In genomic region chr17:40343126-40344119, GRCh38 we compare ENCODE assay signal across 8 cellular contexts. TPM values are rescaled to one million over a fixed set of nuclear protein-coding genes. Genes with fewer than 3 reads are reported as not detected.
DNase-seq lines count a peak whose midpoint lies in the region; ATAC-seq, FAIRE-seq and TF ChIP-seq lines count a peak whose summit lies in the region.

No MANE protein-coding gene starts in this region.

- in situ Hi-C loops in K562 (cut with MboI), result no loop called here

- no peaks in the 10 kb centered on the region for H3K27me3 Mint-ChIP-seq in activated CD8-positive, alpha-beta memory T cell treated with anti-CD3 and anti-CD28 coated beads, Interleukin-2, amount 10 ng/mL, durations not matched to agents 7 days and 5 days

- TSS peak; percentile 43 for BruUV-seq in K562 (replicated peaks; lab: Mats Ljungman, UMichigan)

- H3K4me1 ChIP-seq in K562 (replicated peaks in 1 of 2; ENCODE audit: control insufficient read depth in 2 of 2, insufficient read depth in 2 of 2, low read length in 2 of 2), result peaks cover 49 to 63% of the 10 kb centered on the region in 2 experiments
- H3K4me1 ChIP-seq in lower lobe of right lung, result peaks cover 79% of the 10 kb centered on the region
- H3K4me1 ChIP-seq in tibial artery, result peaks cover 0 to 82% (median 67%) of the 10 kb centered on the region in 4 donors

- ATAC-seq in activated CD8-positive, alpha-beta memory T cell treated with anti-CD3 and anti-CD28 coated beads, Interleukin-2, amount 10 ng/mL, durations not matched to agents 7 days and 5 days, result no peak
- no peak for ATAC-seq in K562
- no peak for ATAC-seq in lower lobe of right lung
- ATAC-seq in GM18505 (IDR thresholded peaks at IDR 0.05; ENCODE audit: unreplicated experiment), result no peak

- intact Hi-C loops in K562 (cut with micrococcal nuclease), result loop anchor here (5.0 kb wide), 1 partner anchor 36 kb away; the partner anchor contains the start of gene RARA
- intact Hi-C loops in lower lobe of right lung (cut with DNase I), result no loop called here
- intact Hi-C loops in tibial artery (cut with DNase I; ENCODE audit: low total_unique reads), result no loop called here

- no peaks in the 10 kb centered on the region for H3K9me1 ChIP-seq in K562 (ENCODE audit: control insufficient read depth, insufficient read depth, low read length)

- no peaks in the 10 kb centered on the region for H3K9me3 Mint-ChIP-seq in activated CD8-positive, alpha-beta memory T cell treated with anti-CD3 and anti-CD28 coated beads, Interleukin-2, amount 10 ng/mL, durations not matched to agents 7 days and 5 days (ENCODE audit: low read depth)

- H3K9me3 ChIP-seq in K562 (replicated peaks; ENCODE audit: control insufficient read depth, insufficient read depth, low read depth, low read length), result no peaks in the 10 kb centered on the region
- H3K9me3 ChIP-seq in lower lobe of right lung, result no peaks in the 10 kb centered on the region
- H3K9me3 ChIP-seq in tibial artery, result no peaks in the 10 kb centered on the region

- TF ChIP-seq CTCF in K562 (IDR thresholded peaks at IDR 0.05 in 2 of 3, conservative IDR thresholded peaks at IDR 0.05 in 1 of 3; ENCODE audit: insufficient read depth in 2 of 3, low read depth in 1 of 3, low read length in 3 of 3), result no peak
- no peak for TF ChIP-seq CTCF in lower lobe of right lung (IDR thresholded peaks at IDR 0.05)
- no peak for TF ChIP-seq CTCF in tibial artery (IDR thresholded peaks at IDR 0.05)

- peak overlapping the region; percentile 91; the same call in 2 of the 3 replicates for H3K27ac ChIP-seq in K562 (ENCODE audit: extremely low read depth, low read depth, low read length)
- H3K27ac ChIP-seq in lower lobe of right lung, result peak overlapping the region; percentile 96
- H3K27ac ChIP-seq in tibial artery, result peak overlapping the region; percentile 96

- H3K9ac ChIP-seq in K562 (ENCODE audit: insufficient read depth in 1 of 2, low read depth in 2 of 2, low read length in 2 of 2), result peak overlapping the region; percentile 70 to 89

- WGBS in K562 (ENCODE audit: insufficient coverage, low coverage, missing lambda C conversion rate), result 52% methylated on average over 15 of the region's 15 CpGs

- no peak overlapping the region for H2AFZ ChIP-seq in K562 (ENCODE audit: low read depth, low read length)

- FAIRE-seq in K562 (lab: Jason Lieb, UNC), result no peak

- H3K4me3 ChIP-seq in K562 (peak overlapping the region; percentile 60), lower lobe of right lung (peak overlapping the region; percentile 92), tibial artery (peak overlapping the region; percentile 70 to 97)

- TF ChIP-seq POLR2A in K562 (conservative IDR thresholded peaks at IDR 0.05) (no peak), GM18505 (IDR thresholded peaks at IDR 0.05; ENCODE audit: borderline replicate concordance, extremely low read depth, insufficient read depth, insufficient read length) (no peak)

- TF ChIP-seq RAD21 in K562 (CRISPR knock-in tag; conservative IDR thresholded peaks at IDR 0.05 in 1 of 2, IDR thresholded peaks at IDR 0.05 in 1 of 2), result no peak

- peaks cover 12% of the 10 kb centered on the region for H3K36me3 Mint-ChIP-seq in activated CD8-positive, alpha-beta memory T cell treated with anti-CD3 and anti-CD28 coated beads, Interleukin-2, amount 10 ng/mL, durations not matched to agents 7 days and 5 days

- DNase-seq in activated CD8-positive, alpha-beta memory T cell treated with anti-CD3 and anti-CD28 coated beads, Interleukin-2, amount 10 ng/mL, durations not matched to agents 7 days and 5 days, result no peak
- DNase-seq in activated CD8-positive, alpha-beta memory T cell treated with anti-CD3 and anti-CD28 coated beads, Interleukin-2, amount 50 U/mL, for 4 hours, result no peak
- DNase-seq in K562 (ENCODE audit: extremely low read depth in 1 of 4, low spot score in 3 of 4) (no peak), lower lobe of right lung (no peak), tibial artery (no peak), NCI-H446 treated with DMSO at 0.1 percent for 48 hours (lab: John Stamatoyannopoulos, UW) (no peak), SW 1271 (lab: John Stamatoyannopoulos, UW) (no peak)

- no peaks in the 10 kb centered on the region; the same call in 1 of the 2 replicates for H4K20me1 ChIP-seq in K562 (replicated peaks; ENCODE audit: control insufficient read depth, insufficient read depth, low read length)

- peak overlapping the region; percentile 41 for H3K4me3 Mint-ChIP-seq in activated CD8-positive, alpha-beta memory T cell treated with anti-CD3 and anti-CD28 coated beads, Interleukin-2, amount 10 ng/mL, durations not matched to agents 7 days and 5 days

- no peaks in the 10 kb centered on the region for H3K27me3 ChIP-seq in K562 (ENCODE audit: control insufficient read depth in 2 of 2, insufficient read depth in 2 of 2, low read length in 2 of 2)
- H3K27me3 ChIP-seq in lower lobe of right lung (ENCODE audit: low read depth), result no peaks in the 10 kb centered on the region
- H3K27me3 ChIP-seq in tibial artery, result no peaks in the 10 kb centered on the region

- POLR2A ChIA-PET in K562 (lab: Yijun Ruan, JAX), result interaction anchor here (0.9 to 1.5 kb wide), 5 partner anchors 11 to 54 kb away, joined by 3 to 5 read pairs (median 3); no protein-coding TSS in a partner anchor

- TF ChIP-seq EP300 in K562 (IDR thresholded peaks at IDR 0.05; ENCODE audit: low read length), result no peak

- H3K36me3 ChIP-seq in K562 (ENCODE audit: control insufficient read depth, insufficient read depth, low read length) (peaks cover 27% of the 10 kb centered on the region; the same call in 1 of the 3 replicates), lower lobe of right lung (peaks cover 7% of the 10 kb centered on the region), tibial artery (peaks cover 0 to 1% (median 0%) of the 10 kb centered on the region in 3 donors)

- CTCF ChIA-PET in activated CD8-positive, alpha-beta memory T cell treated with anti-CD3 and anti-CD28 coated beads, Interleukin-2, amount 10 ng/mL, durations not matched to agents 7 days and 5 days (lab: Charles Lee), result interaction anchor here (1.2 to 4.1 kb wide), 5 partner anchors 9 to 40 kb away, joined by 3 to 21 read pairs (median 16); no protein-coding TSS in a partner anchor
- CTCF ChIA-PET in K562 (lab: Yijun Ruan, JAX; ENCODE audit: low intra/inter-chr PET ratio), result no interaction called here

- H3K79me2 ChIP-seq in K562 (ENCODE audit: control insufficient read depth, insufficient read depth, low read length), result peaks cover 63% of the 10 kb centered on the region

- peaks cover 78% of the 10 kb centered on the region for H3K4me1 Mint-ChIP-seq in activated CD8-positive, alpha-beta memory T cell treated with anti-CD3 and anti-CD28 coated beads, Interleukin-2, amount 10 ng/mL, durations not matched to agents 7 days and 5 days

- H3K4me2 ChIP-seq in K562 (ENCODE audit: insufficient read depth, low read length), result peak overlapping the region; percentile 83

- H3K27ac Mint-ChIP-seq in activated CD8-positive, alpha-beta memory T cell treated with anti-CD3 and anti-CD28 coated beads, Interleukin-2, amount 10 ng/mL, durations not matched to agents 7 days and 5 days, result peak overlapping the region; percentile 7

RNA-seq across cellular contexts. Expression of gene GJD3, which starts 21.1 kb away (rescaled TPM):
- not detected for total RNA-seq in activated CD8-positive, alpha-beta memory T cell treated with anti-CD3 and anti-CD28 coated beads, Interleukin-2, amount 10 ng/mL, durations not matched to agents 7 days and 5 days
- not detected in 2 replicates for total RNA-seq in K562 (2011; cell fraction: chromatin; rRNA removed; ENCODE audit: low replicate concordance)
- total RNA-seq in K562 (2011; cell fraction: nucleolus; rRNA removed), result 0.50 and 0.66 TPM in 2 replicates
- total RNA-seq in K562 (2011; cell fraction: nucleoplasm; rRNA removed), result not detected in 2 replicates
- total RNA-seq in K562 (2014; rRNA removed) (not detected in 2 replicates), K562 (2014; rRNA removed; fragmentation: Illumina TruSeq; extraction: Trizol) (not detected in 2 replicates), K562 (2015; rRNA removed; fragmentation: Illumina TruSeq; extraction: Trizol) (not detected in 2 replicates), K562 (2021) (0.38 TPM in 1 of 2 replicates, not detected in the other), lower lobe of right lung (3.1 TPM)
- polyA plus RNA-seq in K562 (2011; rRNA removed) (not detected in 2 replicates), K562 (2014; fragmentation: Illumina TruSeq; extraction: Trizol) (not detected in 2 replicates), K562 (2014; fragmentation: Nextera tagmentation; extraction: Ambion mirVana) (not detected), K562 (2014; rRNA removed) (0.17 TPM in 1 of 2 replicates, not detected in the other)
- 0.24 TPM in 1 of 2 replicates, not detected in the other for polyA plus RNA-seq in K562 (2011; cell fraction: cytosol; rRNA removed)
- not detected in 2 replicates for polyA plus RNA-seq in K562 (2011; cell fraction: nucleus; rRNA removed)
- polyA plus RNA-seq in K562 (2012), result 0.46 and 2.9 TPM in 2 replicates
- not detected in 2 replicates for polyA minus RNA-seq in K562 (2011; rRNA and poly(A)+ RNA removed)
- polyA minus RNA-seq in K562 (2011; cell fraction: cytosol; rRNA and poly(A)+ RNA removed), result not detected in 2 replicates
- 1.2 TPM in 1 of 2 replicates, not detected in the other for polyA minus RNA-seq in K562 (2011; cell fraction: nucleus; rRNA and poly(A)+ RNA removed)

RNA-seq across cellular contexts. Expression of gene RARA, which starts 34.4 kb away (rescaled TPM):
- total RNA-seq in activated CD8-positive, alpha-beta memory T cell treated with anti-CD3 and anti-CD28 coated beads, Interleukin-2, amount 10 ng/mL, durations not matched to agents 7 days and 5 days, result 10 to 100 TPM; 29.9 to 39.5 TPM
- 7.6 and 15.2 TPM in 2 replicates for total RNA-seq in K562 (2011; cell fraction: chromatin; rRNA removed; ENCODE audit: low replicate concordance)
- 9.7 and 10.0 TPM in 2 replicates for total RNA-seq in K562 (2011; cell fraction: nucleolus; rRNA removed)
- total RNA-seq in K562 (2011; cell fraction: nucleoplasm; rRNA removed), result 5.5 and 6.0 TPM in 2 replicates
- 13.6 and 18.7 TPM in 2 replicates for total RNA-seq in K562 (2014; rRNA removed)
- 5.0 and 7.5 TPM in 2 replicates for total RNA-seq in K562 (2014; rRNA removed; fragmentation: Illumina TruSeq; extraction: Trizol)
- 7.9 and 8.3 TPM in 2 replicates for total RNA-seq in K562 (2015; rRNA removed; fragmentation: Illumina TruSeq; extraction: Trizol)
- 26.2 and 28.0 TPM in 2 replicates for total RNA-seq in K562 (2021)
- polyA plus RNA-seq in K562 (2011; rRNA removed), result 2.7 and 3.5 TPM in 2 replicates
- polyA plus RNA-seq in K562 (2011; cell fraction: cytosol; rRNA removed), result 1.4 and 4.5 TPM in 2 replicates
- polyA plus RNA-seq in K562 (2011; cell fraction: nucleus; rRNA removed), result 4.6 and 15.6 TPM in 2 replicates
- 16.2 and 25.9 TPM in 2 replicates for polyA plus RNA-seq in K562 (2012)
- polyA plus RNA-seq in K562 (2014; fragmentation: Illumina TruSeq; extraction: Trizol), result 24.2 and 25.2 TPM in 2 replicates
- polyA plus RNA-seq in K562 (2014; fragmentation: Nextera tagmentation; extraction: Ambion mirVana), result under 1 TPM; 0.10 TPM
- polyA plus RNA-seq in K562 (2014; rRNA removed), result 12.2 and 13.0 TPM in 2 replicates
- polyA minus RNA-seq in K562 (2011; rRNA and poly(A)+ RNA removed), result 2.8 and 4.2 TPM in 2 replicates
- 9.2 and 9.8 TPM in 2 replicates for polyA minus RNA-seq in K562 (2011; cell fraction: cytosol; rRNA and poly(A)+ RNA removed)
- 3.9 and 4.2 TPM in 2 replicates for polyA minus RNA-seq in K562 (2011; cell fraction: nucleus; rRNA and poly(A)+ RNA removed)
- total RNA-seq in lower lobe of right lung, result 82.6 TPM

RNA-seq across cellular contexts. Expression of gene CDC6, which starts 55.7 kb away (rescaled TPM):
- 100 to 1,000 TPM; 109 to 111 TPM for total RNA-seq in activated CD8-positive, alpha-beta memory T cell treated with anti-CD3 and anti-CD28 coated beads, Interleukin-2, amount 10 ng/mL, durations not matched to agents 7 days and 5 days
- total RNA-seq in K562 (2011; cell fraction: chromatin; rRNA removed; ENCODE audit: low replicate concordance), result 102 and 166 TPM in 2 replicates
- total RNA-seq in K562 (2011; cell fraction: nucleolus; rRNA removed), result 52.6 and 55.5 TPM in 2 replicates
- 82.0 and 95.0 TPM in 2 replicates for total RNA-seq in K562 (2011; cell fraction: nucleoplasm; rRNA removed)
- total RNA-seq in K562 (2014; rRNA removed), result 67.4 and 78.9 TPM in 2 replicates
- total RNA-seq in K562 (2014; rRNA removed; fragmentation: Illumina TruSeq; extraction: Trizol), result 119 and 133 TPM in 2 replicates
- total RNA-seq in K562 (2015; rRNA removed; fragmentation: Illumina TruSeq; extraction: Trizol), result 110 and 112 TPM in 2 replicates
- 121 and 126 TPM in 2 replicates for total RNA-seq in K562 (2021)
- 63.3 and 106 TPM in 2 replicates for polyA plus RNA-seq in K562 (2011; rRNA removed)
- polyA plus RNA-seq in K562 (2011; cell fraction: cytosol; rRNA removed), result 26.5 and 34.3 TPM in 2 replicates
- 33.5 and 41.3 TPM in 2 replicates for polyA plus RNA-seq in K562 (2011; cell fraction: nucleus; rRNA removed)
- polyA plus RNA-seq in K562 (2012), result 67.6 and 73.5 TPM in 2 replicates
- polyA plus RNA-seq in K562 (2014; fragmentation: Illumina TruSeq; extraction: Trizol), result 141 and 150 TPM in 2 replicates
- polyA plus RNA-seq in K562 (2014; fragmentation: Nextera tagmentation; extraction: Ambion mirVana), result 10 to 100 TPM; 29.6 to 55.0 TPM
- 70.5 and 73.4 TPM in 2 replicates for polyA plus RNA-seq in K562 (2014; rRNA removed)
- 64.2 and 81.5 TPM in 2 replicates for polyA minus RNA-seq in K562 (2011; rRNA and poly(A)+ RNA removed)
- polyA minus RNA-seq in K562 (2011; cell fraction: cytosol; rRNA and poly(A)+ RNA removed), result 15.9 and 41.5 TPM in 2 replicates
- polyA minus RNA-seq in K562 (2011; cell fraction: nucleus; rRNA and poly(A)+ RNA removed), result 28.5 and 39.0 TPM in 2 replicates
- total RNA-seq in lower lobe of right lung, result 2.3 TPM

Comparison
In these comparisons a context has a peak if more than half of its experiments do, and no peak if none do; other contexts are left out.
1. RNA of gene CDC6, which starts 55.7 kb away (total RNA-seq): 52.6 to 166 TPM in K562 and 109 to 111 TPM in activated CD8-positive, alpha-beta memory T cell treated with anti-CD3 and anti-CD28 coated beads, Interleukin-2, amount 10 ng/mL, durations not matched to agents 7 days and 5 days; 2.3 TPM in lower lobe of right lung (single experiment); every median in the first group is over 10 times any median in the second.
2. Peak in every context shown above with its lines, with median percentiles within 50 percentile points of each other: H3K27ac ChIP-seq and H3K4me3 ChIP-seq.